Comparison of ENCODE assay signal across 8 cellular contexts in the genomic region with DNA sequence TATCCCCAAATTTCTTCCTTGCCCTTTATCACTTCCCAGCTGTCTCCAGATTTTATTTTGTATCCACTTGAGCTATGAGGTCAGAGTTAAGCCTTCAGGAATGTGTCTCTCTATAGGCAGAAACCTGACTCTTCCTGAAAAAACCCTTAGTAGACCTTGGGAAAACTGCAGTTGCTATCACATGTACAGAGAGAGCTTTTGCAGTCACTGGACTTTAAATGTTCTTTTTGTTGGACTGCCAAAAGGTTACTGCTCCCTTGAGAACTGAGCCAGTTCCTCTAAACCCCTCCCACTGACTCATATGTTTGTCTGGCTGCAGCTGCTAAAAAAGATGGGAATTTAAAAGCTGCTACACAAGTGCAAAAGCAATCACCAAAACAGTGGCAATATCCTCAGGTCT.
DNase-seq lines count a peak whose midpoint lies in the region; ATAC-seq lines count a peak whose summit lies in the region.

No MANE protein-coding gene starts in this region.

- no peaks in the 10 kb centered on the region for H3K36me3 Mint-ChIP-seq in CD8-positive, alpha-beta memory T cell

- H3K27me3 Mint-ChIP-seq in CD8-positive, alpha-beta memory T cell: peaks cover 15 to 21% of the 10 kb centered on the region in 2 donors

- H3K9me3 ChIP-seq in SJCRH30 (replicated peaks): no peaks in the 10 kb centered on the region; the same call in 1 of the 2 replicates
- no peaks in the 10 kb centered on the region for H3K9me3 ChIP-seq in CD8-positive, alpha-beta memory T cell (ENCODE audit: low read length)

- no peaks in the 10 kb centered on the region for H3K9me3 Mint-ChIP-seq in CD8-positive, alpha-beta memory T cell

- ATAC-seq in GM21825 (IDR thresholded peaks at IDR 0.05; ENCODE audit: unreplicated experiment) (no peak), HG02678 (IDR thresholded peaks at IDR 0.05; ENCODE audit: unreplicated experiment) (no peak)

- H3K27ac ChIP-seq in SJCRH30: peak overlapping the region; percentile 77
- no peak overlapping the region for H3K27ac ChIP-seq in CD8-positive, alpha-beta memory T cell (ENCODE audit: low read depth, low read length)

- no peaks in the 10 kb centered on the region for H3K4me1 Mint-ChIP-seq in CD8-positive, alpha-beta memory T cell

- no peak overlapping the region for H3K4me3 Mint-ChIP-seq in CD8-positive, alpha-beta memory T cell

- H3K4me1 ChIP-seq in SJCRH30: peaks cover 28% of the 10 kb centered on the region
- H3K4me1 ChIP-seq in CD8-positive, alpha-beta memory T cell (ENCODE audit: insufficient read depth, low read length): no peaks in the 10 kb centered on the region

- DNase-seq in GOT3 (lab: John Stamatoyannopoulos, UW) (peak; percentile 39), SJCRH30 (peak; percentile 86 to 97), globus pallidus (ENCODE audit: low spot score) (peak; percentile 88), retina (peak; percentile 4)
- DNase-seq in stimulated activated CD4-positive, alpha-beta T cell treated with anti-CD3 and anti-CD28 coated beads, Interleukin-4, amount 100 ng/mL, for 24 hours: no peak
- no peak for DNase-seq in CD8-positive, alpha-beta memory T cell

- POLR2A ChIA-PET in CD8-positive, alpha-beta memory T cell (lab: Charles Lee): no interaction called here

- no peaks in the 10 kb centered on the region for H3K36me3 ChIP-seq in SJCRH30
- H3K36me3 ChIP-seq in CD8-positive, alpha-beta memory T cell (ENCODE audit: insufficient read depth, low read length): no peaks in the 10 kb centered on the region

- CTCF ChIA-PET in CD8-positive, alpha-beta memory T cell (lab: Charles Lee): interaction anchor here (1.8 kb wide), 1 partner anchor 10 kb away, joined by 4 read pairs; no protein-coding TSS in a partner anchor

- no peak overlapping the region for H3K27ac Mint-ChIP-seq in CD8-positive, alpha-beta memory T cell

- H3K4me3 ChIP-seq in SJCRH30: peak overlapping the region; percentile 41
- no peak overlapping the region for H3K4me3 ChIP-seq in CD8-positive, alpha-beta memory T cell (ENCODE audit: low read length)

- H3K27me3 ChIP-seq in SJCRH30: no peaks in the 10 kb centered on the region
- no peaks in the 10 kb centered on the region for H3K27me3 ChIP-seq in CD8-positive, alpha-beta memory T cell (ENCODE audit: insufficient read depth, low read length, poor library complexity, severe bottlenecking)

Comparison
In these comparisons a context has a peak if more than half of its experiments do, and no peak if none do; other contexts are left out.
1. DNase-seq: peak in GOT3 (single experiment), SJCRH30 (2 of 2), globus pallidus (single experiment) and retina (single experiment); none in stimulated activated CD4-positive, alpha-beta T cell treated with anti-CD3 and anti-CD28 coated beads, Interleukin-4, amount 100 ng/mL, for 24 hours (single experiment) and CD8-positive, alpha-beta memory T cell (0 of 5).